Comparison of ENCODE assay signal across 8 cellular contexts in the genomic region with DNA sequence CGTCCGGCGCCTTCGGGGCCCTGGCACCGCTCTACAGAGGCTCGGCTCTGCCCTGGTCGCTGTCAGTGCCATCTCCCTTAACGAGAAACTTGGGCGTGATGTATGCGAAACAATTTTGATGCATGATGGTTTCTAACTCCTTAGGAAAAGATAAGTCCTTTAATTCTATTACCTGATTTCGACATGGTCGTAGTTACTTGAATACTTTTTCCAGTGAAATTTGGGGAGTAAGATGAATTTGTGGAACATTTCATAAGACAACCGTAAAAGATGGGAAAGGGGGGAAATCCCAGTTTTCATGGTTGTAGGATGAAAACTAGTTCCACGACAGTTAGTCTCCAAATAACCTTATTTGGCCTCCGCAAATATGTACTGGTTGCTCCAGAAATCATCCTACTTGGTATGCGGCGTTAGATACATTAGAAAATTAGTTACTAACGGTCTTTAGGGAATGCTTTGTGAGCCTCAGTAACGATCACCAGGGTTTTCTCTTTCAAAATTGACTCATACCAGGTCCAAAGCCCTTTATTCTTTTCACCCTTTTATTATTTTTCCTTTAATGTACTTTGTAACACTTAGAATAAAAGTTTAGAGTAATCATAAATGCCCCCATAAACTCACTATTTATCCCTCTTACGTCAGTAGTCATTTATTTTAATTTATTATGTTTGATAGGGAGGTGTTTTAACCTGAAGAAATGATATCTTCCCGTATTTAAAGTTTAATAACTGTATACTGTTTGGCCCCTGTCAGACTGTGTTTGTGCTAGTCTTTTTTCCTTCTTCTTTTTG. TPM values are rescaled to one million over a fixed set of nuclear protein-coding genes. Genes with fewer than 3 reads are reported as not detected.
DNase-seq lines count a peak whose midpoint lies in the region; ATAC-seq and TF ChIP-seq lines count a peak whose summit lies in the region.

No MANE protein-coding gene starts in this region.

- WGBS in testis, 2 donors = 7 to 8% methylated on average over 16 to 21 of the region's 21 CpGs

- H3K9me3 Mint-ChIP-seq in CD8-positive, alpha-beta T cell = no peaks in the 10 kb centered on the region
- H3K9me3 Mint-ChIP-seq in activated naive CD8-positive, alpha-beta T cell treated with anti-CD3 and anti-CD28 coated beads, Interleukin-2, amount 50 U/mL, for 24 hours = no peaks in the 10 kb centered on the region

- H3K4me3 ChIP-seq in CD8-positive, alpha-beta T cell (ENCODE audit: low read depth, low read length) = peak overlapping the region; percentile 69
- H3K4me3 ChIP-seq in testis = peak overlapping the region; percentile 88 to 90

- peaks cover 17% of the 10 kb centered on the region for H3K36me3 Mint-ChIP-seq in CD8-positive, alpha-beta T cell
- H3K36me3 Mint-ChIP-seq in activated naive CD8-positive, alpha-beta T cell treated with anti-CD3 and anti-CD28 coated beads, Interleukin-2, amount 50 U/mL, for 24 hours (ENCODE audit: low read depth) = peaks cover 9% of the 10 kb centered on the region

- no peaks in the 10 kb centered on the region for H3K27me3 ChIP-seq in CD8-positive, alpha-beta T cell (ENCODE audit: insufficient read depth, low read length)
- H3K27me3 ChIP-seq in testis = no peaks in the 10 kb centered on the region

- POLR2A ChIA-PET in CD8-positive, alpha-beta T cell (lab: Charles Lee) = interaction anchor here (0.9 to 1.4 kb wide), 4 partner anchors 9 to 726 kb away, joined by 3 to 7 read pairs (median 4); a partner anchor contains a TSS

- intact Hi-C loops in CD8-positive, alpha-beta T cell (cut with DNase I, micrococcal nuclease) = loop anchor here (1.0 to 10.0 kb wide), 9 partner anchors 61 to 728 kb away; a partner anchor contains a TSS
- intact Hi-C loops in testis (cut with DNase I; ENCODE audit: low total_unique reads) = no loop called here

- TF ChIP-seq CTCF in CD8-positive, alpha-beta T cell (IDR thresholded peaks at IDR 0.05) = no peak
- no peak for TF ChIP-seq CTCF in testis (IDR thresholded peaks at IDR 0.05)

- H3K4me3 Mint-ChIP-seq in CD8-positive, alpha-beta T cell = peak overlapping the region; percentile 81
- peak overlapping the region; percentile 87 for H3K4me3 Mint-ChIP-seq in activated naive CD8-positive, alpha-beta T cell treated with anti-CD3 and anti-CD28 coated beads, Interleukin-2, amount 50 U/mL, for 24 hours

- H3K4me1 Mint-ChIP-seq in CD8-positive, alpha-beta T cell (ENCODE audit: low read depth) = peaks cover 30% of the 10 kb centered on the region
- peaks cover 29% of the 10 kb centered on the region for H3K4me1 Mint-ChIP-seq in activated naive CD8-positive, alpha-beta T cell treated with anti-CD3 and anti-CD28 coated beads, Interleukin-2, amount 50 U/mL, for 24 hours

- no peaks in the 10 kb centered on the region for H3K27me3 Mint-ChIP-seq in CD8-positive, alpha-beta T cell (ENCODE audit: low read depth)
- H3K27me3 Mint-ChIP-seq in activated naive CD8-positive, alpha-beta T cell treated with anti-CD3 and anti-CD28 coated beads, Interleukin-2, amount 50 U/mL, for 24 hours = peaks cover 6% of the 10 kb centered on the region

- H3K27ac ChIP-seq in CD8-positive, alpha-beta T cell (ENCODE audit: low read depth, low read length) = peak overlapping the region; percentile 47
- H3K27ac ChIP-seq in testis = peak overlapping the region; percentile 89 to 91

- CTCF ChIA-PET in CD8-positive, alpha-beta T cell (lab: Charles Lee) = no interaction called here

- DNase-seq in CD8-positive, alpha-beta T cell = peak in 3 of 7 experiments; percentile 3 to 30 (median 28)
- no peak for DNase-seq in activated naive CD8-positive, alpha-beta T cell treated with anti-CD3 and anti-CD28 coated beads, Interleukin-2, amount 50 U/mL, for 24 hours
- DNase-seq in kidney glomerular epithelial cell (lab: John Stamatoyannopoulos, UW) = peak; percentile 12
- DNase-seq in testis = no peak
- DNase-seq in NCI-H526 treated with DMSO at 0.1 percent for 48 hours (lab: John Stamatoyannopoulos, UW) = no peak
- no peak for DNase-seq in germinal center (ENCODE audit: low spot score)
- no peak for DNase-seq in NCI-H1694 treated with DMSO at 0.1 percent for 48 hours (lab: John Stamatoyannopoulos, UW)

- TF ChIP-seq POLR2A in testis (IDR thresholded peaks at IDR 0.05) = no peak

- H3K27ac Mint-ChIP-seq in CD8-positive, alpha-beta T cell = peak overlapping the region; percentile 55
- H3K27ac Mint-ChIP-seq in activated naive CD8-positive, alpha-beta T cell treated with anti-CD3 and anti-CD28 coated beads, Interleukin-2, amount 50 U/mL, for 24 hours = peak overlapping the region; percentile 70

- peaks cover 8% of the 10 kb centered on the region for H3K4me1 ChIP-seq in CD8-positive, alpha-beta T cell (ENCODE audit: insufficient read depth, low read length)
- H3K4me1 ChIP-seq in testis = no peaks in the 10 kb centered on the region

- no peaks in the 10 kb centered on the region for H3K36me3 ChIP-seq in CD8-positive, alpha-beta T cell (ENCODE audit: insufficient read depth, low read length)
- no peaks in the 10 kb centered on the region for H3K36me3 ChIP-seq in testis (ENCODE audit: low read depth, missing control alignments)

- no peaks in the 10 kb centered on the region for H3K9me3 ChIP-seq in CD8-positive, alpha-beta T cell (ENCODE audit: low read length)
- H3K9me3 ChIP-seq in testis = no peaks in the 10 kb centered on the region

- no peak for ATAC-seq in CD8-positive, alpha-beta T cell
- peak; percentile 35 for ATAC-seq in HG02884 (IDR thresholded peaks at IDR 0.05; ENCODE audit: unreplicated experiment)
- peak; percentile 53 for ATAC-seq in activated naive CD8-positive, alpha-beta T cell treated with anti-CD3 and anti-CD28 coated beads, Interleukin-2, amount 50 U/mL, for 24 hours

RNA-seq across cellular contexts. Expression of a gene that starts 0.9 kb away (rescaled TPM):
- 1 to 10 TPM; 4.2 to 5.3 TPM for total RNA-seq in CD8-positive, alpha-beta T cell
- 10 to 100 TPM; 20.1 to 23.8 TPM for total RNA-seq in testis
- polyA plus RNA-seq in testis (ENCODE audit: insufficient read depth, low read depth, low replicate concordance) = 26.6 TPM
